ENCODE assay signal across 23 cellular contexts in genomic region chr4:123553733-123554132, GRCh38.
A peak's percentile ranks its signal among the peaks of the same experiment; 100 is the strongest.
DNase-seq lines count a peak whose midpoint lies in the region; ATAC-seq and TF ChIP-seq lines count a peak whose summit lies in the region.
"Had no signal": no experiment of that assay in that cellular context is flagged by ENCODE, and none has a peak within 500 bp of the region (broad histone marks: within the 10 kb centered on the region; RNA-seq: fewer than 3 reads in every experiment).

No MANE protein-coding gene starts in this region.

- DNase-seq in Calu3 (no peak), PC-9 (no peak), hepatocyte (ENCODE audit: low spot score) (no peak), renal cortical epithelial cell (ENCODE audit: low read depth) (peak; percentile 26), HCEC 1CT (no peak), SJCRH30 (no peak)
- DNase-seq: activated CD4-positive, alpha-beta T cell treated with anti-CD3 and anti-CD28 coated beads, Interleukin-2, amount 50 U/mL, for 4 hours; activated CD4-positive, CD25-positive, alpha-beta regulatory T cell; activated CD8-positive, alpha-beta memory T cell treated with anti-CD3 and anti-CD28 coated beads, Interleukin-2, amount 50 U/mL, for 48 hours; CD4-positive, CD25-positive, alpha-beta regulatory T cell; islet precursor cell; NCI-H187; NCI-H2227 treated with DMSO at 0.1 percent for 48 hours; NCI-H82; stimulated activated CD4-positive, alpha-beta T cell treated with anti-CD3 and anti-CD28 coated beads, Interleukin-4, amount 100 ng/mL, for 1 hour; stimulated activated naive CD4-positive, alpha-beta T cell treated with Interleukin-2 at 50 U/mL for 16 hours; T-helper 9 cell had no signal

- H2AFZ ChIP-seq in PC-9 (no peak overlapping the region), hepatocyte (no peak overlapping the region)

- H3K36me3 Mint-ChIP-seq in Calu3 (ENCODE audit: insufficient read depth, unreplicated experiment): peaks cover 12% of the 10 kb centered on the region
- H3K36me3 Mint-ChIP-seq: CD4-positive, CD25-positive, alpha-beta regulatory T cell had no signal

- H3K9me3 ChIP-seq in PC-9 (ENCODE audit: insufficient read depth, low read depth): no peaks in the 10 kb centered on the region
- no peaks in the 10 kb centered on the region for H3K9me3 ChIP-seq in hepatocyte (ENCODE audit: low read depth)
- 0 out of 2 replicates have a peak, but pooled peaks cover 7% of the 10 kb centered on the region for H3K9me3 ChIP-seq in SJCRH30 (replicated peaks)

- H3K4me3 ChIP-seq in PC-9: no peak overlapping the region
- no peak overlapping the region for H3K4me3 ChIP-seq in hepatocyte
- H3K4me3 ChIP-seq in SJCRH30: no peak overlapping the region
- H3K4me3 ChIP-seq: K562, lung had no signal

- H3K36me3 ChIP-seq in PC-9 (ENCODE audit: low read depth) (no peaks in the 10 kb centered on the region), hepatocyte (replicated peaks; ENCODE audit: insufficient read depth, low read depth) (no peaks in the 10 kb centered on the region), SJCRH30 (no peaks in the 10 kb centered on the region)
- H3K36me3 ChIP-seq: ascending aorta had no signal

- no peak overlapping the region for H3K27ac ChIP-seq in PC-9
- peak overlapping the region; percentile 94 for H3K27ac ChIP-seq in hepatocyte
- no peak overlapping the region for H3K27ac ChIP-seq in SJCRH30

- no peaks in the 10 kb centered on the region for H3K27me3 Mint-ChIP-seq in Calu3 (ENCODE audit: unreplicated experiment)
- H3K27me3 Mint-ChIP-seq: activated naive CD8-positive, alpha-beta T cell; CD4-positive, CD25-positive, alpha-beta regulatory T cell had no signal

- H3K27ac Mint-ChIP-seq in Calu3 (ENCODE audit: unreplicated experiment): peak overlapping the region; percentile 90
- H3K27ac Mint-ChIP-seq: activated naive CD8-positive, alpha-beta T cell; activated T-helper 2 cell treated with anti-CD3 and anti-CD28 coated beads, Interferon-gamma antibody, Interleukin-2, Interleukin-4, amounts not matched to agents 10 μg/mL and 5 μg/mL and 100 μg/mL, durations not matched to agents 14 hours and 24 hours and 36 hours; CD4-positive, CD25-positive, alpha-beta regulatory T cell had no signal

- H3K9me2 ChIP-seq in PC-9 (ENCODE audit: insufficient read depth) (no peaks in the 10 kb centered on the region), hepatocyte (replicated peaks; ENCODE audit: insufficient read depth) (no peaks in the 10 kb centered on the region)

- ATAC-seq in HG03045 (IDR thresholded peaks at IDR 0.05; ENCODE audit: unreplicated experiment): no peak
- ATAC-seq: K562 had no signal

- CTCF ChIA-PET in Calu3 (lab: Charles Lee) (interaction anchor here (1.2 kb wide), 1 partner anchor 155 kb away, joined by 3 read pairs; no protein-coding TSS in a partner anchor), PC-9 (lab: Charles Lee) (no interaction called here)

- WGBS in hepatocyte (ENCODE audit: low lambda C conversion rate, missing lambda C conversion rate): 85% methylated on average over 2 of the region's 2 CpGs

- no TSS peak for BruUV-seq in Calu3 (replicated peaks; lab: Mats Ljungman, UMichigan)
- no TSS peak for BruUV-seq in PC-9 (replicated peaks; lab: Mats Ljungman, UMichigan)

- peaks cover 51% of the 10 kb centered on the region for H3K4me1 Mint-ChIP-seq in Calu3 (ENCODE audit: low read depth, unreplicated experiment)
- H3K4me1 Mint-ChIP-seq: CD4-positive, CD25-positive, alpha-beta regulatory T cell had no signal

- H3F3A ChIP-seq in PC-9 (ENCODE audit: insufficient read depth, low read depth): peaks cover 21% of the 10 kb centered on the region; the same call in 1 of the 2 replicates

- H3K9me3 Mint-ChIP-seq in Calu3 (ENCODE audit: low read depth, unreplicated experiment): peaks cover 2% of the 10 kb centered on the region

- POLR2A ChIA-PET in PC-9 (lab: Charles Lee; ENCODE audit: unreplicated experiment): no interaction called here

- no peak for TF ChIP-seq CTCF in Calu3 (IDR thresholded peaks at IDR 0.05; ENCODE audit: unreplicated experiment)
- TF ChIP-seq CTCF in PC-9 (conservative IDR thresholded peaks at IDR 0.05): no peak
- no peak for TF ChIP-seq CTCF in hepatocyte (IDR thresholded peaks at IDR 0.05; ENCODE audit: poor library complexity)

- H3K4me2 ChIP-seq in PC-9 (0 out of 2 replicates have a peak overlapping the region, but pooled peaks have one; percentile 64), hepatocyte (no peak overlapping the region)

- no peaks in the 10 kb centered on the region for H4K20me1 ChIP-seq in PC-9 (ENCODE audit: insufficient read depth)
- H4K20me1 ChIP-seq in hepatocyte (ENCODE audit: insufficient read depth, poor library complexity, severe bottlenecking): no peaks in the 10 kb centered on the region

- H3K4me1 ChIP-seq in PC-9 (replicated peaks; ENCODE audit: insufficient read depth) (peaks cover 29% of the 10 kb centered on the region), hepatocyte (ENCODE audit: insufficient read depth) (peaks cover 35% of the 10 kb centered on the region), SJCRH30 (peaks cover 20% of the 10 kb centered on the region)

- H3K79me2 ChIP-seq in PC-9 (ENCODE audit: low read depth) (no peaks in the 10 kb centered on the region), hepatocyte (no peaks in the 10 kb centered on the region)

- no peak overlapping the region for H3K4me3 Mint-ChIP-seq in Calu3 (ENCODE audit: low read depth, unreplicated experiment)
- H3K4me3 Mint-ChIP-seq: activated naive CD8-positive, alpha-beta T cell; CD4-positive, CD25-positive, alpha-beta regulatory T cell had no signal

- intact Hi-C loops in Calu3 (cut with micrococcal nuclease; ENCODE audit: unreplicated experiment) (loop anchor here (2.0 kb wide), 3 partner anchors 75 to 107 kb away; no protein-coding TSS in a partner anchor), PC-9 (cut with micrococcal nuclease; ENCODE audit: unreplicated experiment) (loop anchor here (2.0 kb wide), 2 partner anchors 75 to 137 kb away; no protein-coding TSS in a partner anchor)

- H3K27me3 ChIP-seq in PC-9 (ENCODE audit: insufficient read depth, low read depth): no peaks in the 10 kb centered on the region
- no peaks in the 10 kb centered on the region for H3K27me3 ChIP-seq in hepatocyte
- no peaks in the 10 kb centered on the region for H3K27me3 ChIP-seq in SJCRH30
- H3K27me3 ChIP-seq: ascending aorta had no signal
